In the genomic region with DNA sequence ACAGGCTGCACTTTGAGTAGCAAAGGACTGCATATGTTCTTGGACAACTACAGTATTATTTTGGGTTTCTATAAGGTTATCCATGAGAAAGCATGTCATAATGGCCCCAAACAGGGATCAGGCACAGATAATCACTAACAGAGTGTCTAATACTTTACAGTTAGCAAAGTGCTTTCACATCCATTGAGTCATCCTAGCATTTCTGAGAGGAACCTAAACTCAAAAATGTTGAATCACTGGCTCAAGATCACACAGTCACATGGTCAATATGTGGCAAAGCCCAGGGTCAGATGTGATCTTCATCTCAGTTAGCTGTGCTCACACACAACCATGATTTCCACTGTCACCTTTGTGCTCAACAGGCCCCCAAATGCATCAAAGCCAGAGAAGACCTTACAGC, we compare ENCODE assay signal across 12 cellular contexts.
DNase-seq lines count a peak whose midpoint lies in the region; ATAC-seq, FAIRE-seq and TF ChIP-seq lines count a peak whose summit lies in the region.
"Had no signal": no experiment of that assay in that cellular context is flagged by ENCODE, and none has a peak within 500 bp of the region (broad histone marks: within the 10 kb centered on the region; RNA-seq: fewer than 3 reads in every experiment).

No MANE protein-coding gene starts in this region.

- H4K20me1 ChIP-seq in H9 (ENCODE audit: control insufficient read depth, insufficient read depth, insufficient read length) = no peaks in the 10 kb centered on the region

- no peaks in the 10 kb centered on the region for H3K27me3 ChIP-seq in H9 (ENCODE audit: insufficient read depth, low read length)
- H3K27me3 ChIP-seq: SJSA1 had no signal

- no peaks in the 10 kb centered on the region for H3K79me1 ChIP-seq in H9 (ENCODE audit: insufficient read depth, low read depth, low read length, poor library complexity, severe bottlenecking)

- no peak overlapping the region for H2BK120ac ChIP-seq in H9 (ENCODE audit: low read depth, low read length, poor library complexity, severe bottlenecking)

- H3K9me3 ChIP-seq in H9 (ENCODE audit: control insufficient read depth, low read depth, low read length) = no peaks in the 10 kb centered on the region
- H3K9me3 ChIP-seq: SJSA1 had no signal

- H2AFZ ChIP-seq in H9 (ENCODE audit: low read length) = no peak overlapping the region

- H3K9ac ChIP-seq in H9 (ENCODE audit: extremely low read depth, insufficient read length, low read length) = no peak overlapping the region

- ATAC-seq in GM21717 (IDR thresholded peaks at IDR 0.05; ENCODE audit: unreplicated experiment) (peak; percentile 45), HG03565 (IDR thresholded peaks at IDR 0.05; ENCODE audit: unreplicated experiment) (peak; percentile 41), GM18867 (IDR thresholded peaks at IDR 0.05; ENCODE audit: unreplicated experiment) (no peak)
- no peak for ATAC-seq in stimulated activated naive CD8-positive, alpha-beta T cell treated with anti-CD3 and anti-CD28 coated beads, Interleukin-15, Interleukin-2, amounts not matched to agents 100 U/mL and 50 U/mL, for 24 hours

- no peaks in the 10 kb centered on the region for H3K9me3 Mint-ChIP-seq in H9
- H3K9me3 Mint-ChIP-seq: central memory CD8-positive, alpha-beta T cell had no signal

- no peak overlapping the region for H3K4ac ChIP-seq in H9 (ENCODE audit: low read depth, low read length)

- H4K5ac ChIP-seq in H9 (ENCODE audit: insufficient read length, low read depth, low read length) = no peak overlapping the region

- peaks cover 2 to 8% of the 10 kb centered on the region in 2 experiments; a peak in 2 of 4 replicates for H3K4me1 Mint-ChIP-seq in H9
- H3K4me1 Mint-ChIP-seq: central memory CD8-positive, alpha-beta T cell had no signal

- peak; percentile 77 for FAIRE-seq in GM12892 (lab: Jason Lieb, UNC)

- H3K36me3 Mint-ChIP-seq in H9 (ENCODE audit: insufficient read depth in 1 of 3, low read depth in 3 of 3) = no peaks in the 10 kb centered on the region

- no peak overlapping the region for H2BK20ac ChIP-seq in H9 (ENCODE audit: low read depth, low read length, poor library complexity, severe bottlenecking)

- no peak overlapping the region for H4K91ac ChIP-seq in H9 (ENCODE audit: insufficient read length, low read depth, low read length)

- TF ChIP-seq POLR2A in GM12892 (IDR thresholded peaks at IDR 0.05; ENCODE audit: low read depth, low read length) = no peak

- H3K4me2 ChIP-seq in H9 (ENCODE audit: insufficient read depth, insufficient read length, low read length) = no peak overlapping the region

- H2AK5ac ChIP-seq in H9 (ENCODE audit: insufficient read length, low read length) = no peak overlapping the region

- H3T11ph ChIP-seq in H9 (ENCODE audit: low read length) = no peak overlapping the region

- no peak overlapping the region for H3K18ac ChIP-seq in H9 (ENCODE audit: insufficient read length, low read depth, low read length)

- no peak overlapping the region for H3K27ac Mint-ChIP-seq in H9

- no peaks in the 10 kb centered on the region for H3K4me1 ChIP-seq in H9 (ENCODE audit: insufficient read depth, low read length)
- H3K4me1 ChIP-seq: SJSA1 had no signal

- H3K23me2 ChIP-seq in H9 (ENCODE audit: insufficient read length, low read depth, low read length, poor library complexity, severe bottlenecking) = no peaks in the 10 kb centered on the region

- H3K14ac ChIP-seq in H9 (ENCODE audit: insufficient read depth, low read length) = no peak overlapping the region

- no peak overlapping the region for H2BK5ac ChIP-seq in H9 (ENCODE audit: insufficient read length, low read length)

- H3K56ac ChIP-seq in H9 (ENCODE audit: insufficient read length, low read depth, low read length) = no peak overlapping the region

- H3K23ac ChIP-seq in H9 (ENCODE audit: insufficient read length, low read depth, low read length) = no peak overlapping the region

- no peaks in the 10 kb centered on the region for H3K79me2 ChIP-seq in H9 (ENCODE audit: insufficient read depth, low read length)

- H3K27me3 Mint-ChIP-seq in H9 (ENCODE audit: low read depth) = no peaks in the 10 kb centered on the region

- H3K27ac ChIP-seq in H9 (ENCODE audit: insufficient read length, low read depth, low read length) = no peak overlapping the region
- H3K27ac ChIP-seq: SJSA1 had no signal

- TF ChIP-seq CTCF in H9 (conservative IDR thresholded peaks at IDR 0.05) = no peak

- H2BK12ac ChIP-seq in H9 (ENCODE audit: insufficient read length, low read depth, low read length) = no peak overlapping the region

- no peak overlapping the region for H3K4me3 Mint-ChIP-seq in H9
- H3K4me3 Mint-ChIP-seq: central memory CD8-positive, alpha-beta T cell had no signal

- no peak overlapping the region for H4K8ac ChIP-seq in H9 (replicated peaks; ENCODE audit: insufficient read length, low read depth, low read length)

- no peak overlapping the region for H2BK15ac ChIP-seq in H9 (ENCODE audit: low read depth, low read length)

- DNase-seq in GM12892 (ENCODE audit: insufficient read length) (no peak), hepatic stellate cell (ENCODE audit: low spot score) (peak; percentile 3), H9 (no peak)
- DNase-seq in stimulated activated naive CD8-positive, alpha-beta T cell treated with anti-CD3 and anti-CD28 coated beads, Interleukin-15, Interleukin-2, amounts not matched to agents 100 U/mL and 50 U/mL, for 24 hours = no peak
- no peak for DNase-seq in stimulated activated CD4-positive, alpha-beta T cell treated with anti-CD3 and anti-CD28 coated beads, Interleukin-2, amount 100 ng/mL, for 48 hours
- DNase-seq: DND-41, NCI-H2029 had no signal

Comparison
In these comparisons a context has a peak if more than half of its experiments do, and no peak if none do; other contexts are left out.
1. ATAC-seq: peak in GM21717 (single experiment) and HG03565 (single experiment); none in stimulated activated naive CD8-positive, alpha-beta T cell treated with anti-CD3 and anti-CD28 coated beads, Interleukin-15, Interleukin-2, amounts not matched to agents 100 U/mL and 50 U/mL, for 24 hours (single experiment) and GM18867 (single experiment).